ENCODE assay signal across 8 cellular contexts in the genomic region with DNA sequence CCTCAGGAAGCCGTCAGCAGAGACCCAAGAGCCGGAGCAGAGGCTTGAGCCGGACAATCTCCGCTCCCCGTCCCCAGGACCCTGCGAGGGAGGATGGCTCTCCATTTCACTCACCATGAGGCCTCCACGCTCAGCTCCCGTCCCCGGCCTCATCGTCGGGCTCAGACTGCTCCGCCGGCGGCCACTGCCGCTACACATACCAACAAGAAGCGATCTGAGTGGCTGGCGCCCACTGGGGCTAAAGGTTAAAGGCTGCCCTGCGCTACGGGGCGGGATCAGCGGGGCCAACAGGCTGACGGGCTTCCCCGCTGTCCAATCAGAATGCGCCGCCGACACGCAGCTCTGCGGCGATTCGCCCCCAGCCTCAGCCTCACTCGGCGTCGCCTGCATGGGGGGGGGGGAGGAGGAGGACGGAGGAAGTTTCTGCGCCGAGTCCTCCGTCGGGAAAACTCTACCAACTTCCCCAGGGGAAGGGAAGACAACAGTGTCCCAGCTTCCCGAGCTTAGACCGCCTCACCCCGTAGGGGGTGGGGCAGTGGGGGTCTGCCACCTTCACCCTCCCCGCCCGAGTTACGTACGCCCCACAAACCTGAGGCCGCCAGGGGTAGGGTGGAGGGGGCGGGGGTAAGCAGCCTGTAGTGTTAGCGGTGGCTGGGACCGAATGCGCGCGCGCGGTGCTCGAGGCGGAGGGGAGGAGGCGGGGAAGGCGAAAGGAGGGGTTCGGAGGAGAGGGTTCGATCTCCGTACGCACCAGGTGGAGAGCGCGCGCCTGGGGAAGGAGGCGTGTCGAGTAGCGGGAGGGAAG. TPM values are rescaled to one million over a fixed set of nuclear protein-coding genes. Genes with fewer than 3 reads are reported as not detected.
DNase-seq lines count a peak whose midpoint lies in the region; ATAC-seq and TF ChIP-seq lines count a peak whose summit lies in the region.

Gene PRPF40A, minus strand, starts transcription at position 220 of the 805 bp plus-strand sequence. Its CDS starts 22 bp downstream, at position 198.

- peak within 1 kb of the TSS; percentile 98 for H3K27ac Mint-ChIP-seq in chondrocyte (ENCODE audit: unreplicated experiment)

- H3K36me3 ChIP-seq in kidney epithelial cell (ENCODE audit: control insufficient read depth, insufficient read depth, low read length): no peaks in the 10 kb centered on the region

- H3K27me3 Mint-ChIP-seq in chondrocyte (ENCODE audit: low read depth): no peaks in the 10 kb centered on the region

- peak; percentile 68 for ATAC-seq in HG03439 (IDR thresholded peaks at IDR 0.05; ENCODE audit: unreplicated experiment)

- peaks cover 53% of the 10 kb centered on the region for H3K4me1 Mint-ChIP-seq in chondrocyte (ENCODE audit: low read depth)

- H3K4me3 ChIP-seq in kidney epithelial cell (ENCODE audit: low read depth, low read length): peak within 1 kb of the TSS; percentile 90

- TF ChIP-seq CTCF in chondrocyte (IDR thresholded peaks at IDR 0.05) (peak; percentile 29), kidney epithelial cell (IDR thresholded peaks at IDR 0.05; ENCODE audit: insufficient read depth, low read length, poor library complexity, severe bottlenecking) (no peak)

- peaks cover 9% of the 10 kb centered on the region for H3K36me3 Mint-ChIP-seq in chondrocyte (ENCODE audit: low read depth)

- H3K27me3 ChIP-seq in kidney epithelial cell (ENCODE audit: control insufficient read depth, insufficient read depth, low read length): no peaks in the 10 kb centered on the region

- DNase-seq in AML-193 (lab: John Stamatoyannopoulos, UW) (peak; percentile 93 to 96), NCI-H510A treated with DMSO at 0.1 percent for 48 hours (lab: John Stamatoyannopoulos, UW) (peak; percentile 88), chondrocyte (ENCODE audit: low spot score) (peak; percentile 99), kidney epithelial cell (ENCODE audit: low read depth) (peak; percentile 93)
- peak; percentile 98 for DNase-seq in activated CD4-positive, alpha-beta T cell treated with anti-CD3 and anti-CD28 coated beads for 24 hours (ENCODE audit: low read depth in 2 of 2)
- peak; percentile 95 to 96 for DNase-seq in stimulated activated CD4-positive, alpha-beta T cell treated with anti-CD3 and anti-CD28 coated beads, Interleukin-15, amount 100 ng/mL, for 48 hours (ENCODE audit: low read depth in 2 of 2)

- H3K4me3 Mint-ChIP-seq in chondrocyte (ENCODE audit: unreplicated experiment): peak within 1 kb of the TSS; percentile 100

- TF ChIP-seq POLR2A in GM19193 (IDR thresholded peaks at IDR 0.05; ENCODE audit: extremely low read depth, insufficient read depth, insufficient read length): peak; percentile 88

- H3K9me3 Mint-ChIP-seq in chondrocyte (ENCODE audit: low read depth): no peaks in the 10 kb centered on the region

RNA-seq across cellular contexts. Expression of gene PRPF40A, which starts in this region (rescaled TPM):
- total RNA-seq in chondrocyte (62.5 to 69.7 TPM (median 67.6 TPM) in 3 replicates), kidney epithelial cell (126 and 138 TPM in 2 replicates)

Comparison
In these comparisons a context has a peak if more than half of its experiments do, and no peak if none do; other contexts are left out.
1. Peak in every context shown above with its lines: DNase-seq, ATAC-seq and H3K4me3 ChIP-seq.